In the genomic region with DNA sequence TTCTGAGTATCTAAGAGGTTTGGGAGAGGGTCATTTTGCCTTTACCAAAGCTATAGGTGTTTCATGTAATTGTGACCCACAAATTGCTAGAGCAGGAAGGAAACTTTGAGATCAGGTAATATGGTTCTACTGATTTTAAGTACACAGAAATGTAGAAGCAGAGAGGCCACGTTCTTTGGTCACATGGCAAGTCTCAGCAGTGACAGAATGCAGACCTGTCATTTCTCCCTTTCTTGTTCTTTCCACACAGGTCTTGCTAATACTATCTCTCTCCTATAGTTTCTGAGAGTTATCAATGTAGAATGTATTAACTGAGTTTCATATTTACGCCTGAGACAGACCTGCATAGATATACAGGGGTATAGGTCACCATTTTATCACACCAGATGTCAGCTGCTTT, we compare ENCODE assay signal across 17 cellular contexts. TPM values are rescaled to one million over a fixed set of nuclear protein-coding genes. Genes with fewer than 3 reads are reported as not detected.
DNase-seq lines count a peak whose midpoint lies in the region; ATAC-seq and TF ChIP-seq lines count a peak whose summit lies in the region.
"Had no signal": no experiment of that assay in that cellular context is flagged by ENCODE, and none has a peak within 500 bp of the region (broad histone marks: within the 10 kb centered on the region; RNA-seq: fewer than 3 reads in every experiment).

No MANE protein-coding gene starts in this region.

- ATAC-seq in GM18502 (IDR thresholded peaks at IDR 0.05; ENCODE audit: poor library complexity, unreplicated experiment) (no peak), HG03442 (IDR thresholded peaks at IDR 0.05; ENCODE audit: unreplicated experiment) (no peak), omental fat pad (ENCODE audit: low FRiP score) (no peak)

- no peak for TF ChIP-seq POLR2A in uterus (IDR thresholded peaks at IDR 0.05)

- H3K9me3 ChIP-seq in mesenchymal stem cell (ENCODE audit: control insufficient read depth, low read length) = no peaks in the 10 kb centered on the region
- no peaks in the 10 kb centered on the region for H3K9me3 ChIP-seq in uterus

- H3K27me3 Mint-ChIP-seq in HFFc6 (ENCODE audit: insufficient read depth) = no peaks in the 10 kb centered on the region

- H3K14ac ChIP-seq in mesenchymal stem cell (ENCODE audit: low read length in 2 of 2) = no peak overlapping the region

- H2BK120ac ChIP-seq in mesenchymal stem cell (ENCODE audit: low read depth, low read length) = no peak overlapping the region

- H3K4me3 ChIP-seq in brain microvascular endothelial cell (ENCODE audit: low read depth, low read length) = no peak overlapping the region
- H3K4me3 ChIP-seq in mesenchymal stem cell (ENCODE audit: insufficient read depth in 1 of 2, low read depth in 1 of 2, low read length in 2 of 2) = no peak overlapping the region
- no peak overlapping the region for H3K4me3 ChIP-seq in uterus
- H3K4me3 ChIP-seq: GM12878 had no signal

- H3K4ac ChIP-seq in mesenchymal stem cell (ENCODE audit: low read depth in 1 of 2, low read length in 2 of 2) = no peak overlapping the region

- peaks cover 77% of the 10 kb centered on the region for H3K4me1 Mint-ChIP-seq in HFFc6 (ENCODE audit: low read depth)

- H3K36me3 ChIP-seq in brain microvascular endothelial cell (replicated peaks) (no peaks in the 10 kb centered on the region), mesenchymal stem cell (ENCODE audit: control insufficient read depth in 1 of 2, insufficient read depth in 2 of 2, low read depth in 1 of 2, low read length in 2 of 2) (no peaks in the 10 kb centered on the region), uterus (no peaks in the 10 kb centered on the region)

- TF ChIP-seq CTCF in HFFc6 (IDR thresholded peaks at IDR 0.05) (no peak), brain microvascular endothelial cell (IDR thresholded peaks at IDR 0.05; ENCODE audit: low read depth, low read length, missing control alignments) (no peak), uterus (IDR thresholded peaks at IDR 0.05) (no peak), omental fat pad (IDR thresholded peaks at IDR 0.05) (no peak)

- no peak overlapping the region for H4K91ac ChIP-seq in mesenchymal stem cell (ENCODE audit: low read length)

- H3K18ac ChIP-seq in mesenchymal stem cell (ENCODE audit: low read depth in 1 of 2, low read length in 2 of 2) = no peak overlapping the region

- no peak overlapping the region for H3K9ac ChIP-seq in mesenchymal stem cell (ENCODE audit: low read length)

- no peak overlapping the region for H4K8ac ChIP-seq in mesenchymal stem cell (ENCODE audit: low read length)

- no peak overlapping the region for H2BK15ac ChIP-seq in mesenchymal stem cell (ENCODE audit: low read depth, poor library complexity, severe bottlenecking)

- H2AK5ac ChIP-seq in mesenchymal stem cell (ENCODE audit: low read length, severe bottlenecking) = no peak overlapping the region

- H3K27ac Mint-ChIP-seq in HFFc6 = peak overlapping the region; percentile 89
- H3K27ac Mint-ChIP-seq: activated CD4-positive, alpha-beta memory T cell treated with anti-CD3 and anti-CD28 coated beads for 36 hours; activated T-helper 17 cell treated with anti-CD3 and anti-CD28 coated beads, Interleukin-2, amount 50 U/mL, for 72 hours had no signal

- H3K4me3 Mint-ChIP-seq in HFFc6 = peak overlapping the region; percentile 36
- H3K4me3 Mint-ChIP-seq: activated CD4-positive, alpha-beta memory T cell treated with anti-CD3 and anti-CD28 coated beads for 36 hours; activated T-helper 17 cell treated with anti-CD3 and anti-CD28 coated beads, Interleukin-2, amount 50 U/mL, for 72 hours had no signal

- H3K27me3 ChIP-seq in brain microvascular endothelial cell (replicated peaks) = no peaks in the 10 kb centered on the region
- H3K27me3 ChIP-seq in mesenchymal stem cell (ENCODE audit: control insufficient read depth in 1 of 2, insufficient read depth in 1 of 2, low read length in 2 of 2) = no peaks in the 10 kb centered on the region
- H3K27me3 ChIP-seq in uterus = no peaks in the 10 kb centered on the region

- intact Hi-C loops in uterus (cut with DNase I; ENCODE audit: low total_unique reads) = no loop called here

- no peaks in the 10 kb centered on the region for H3K79me1 ChIP-seq in mesenchymal stem cell (replicated peaks; ENCODE audit: low read length, poor library complexity, severe bottlenecking)

- no peak overlapping the region for H2AFZ ChIP-seq in mesenchymal stem cell (ENCODE audit: low read depth, low read length)

- WGBS in mesenchymal stem cell = 86% methylated on average over 2 of the region's 2 CpGs

- H3K4me1 ChIP-seq in mesenchymal stem cell (ENCODE audit: control insufficient read depth, insufficient read depth, low read depth, low read length) (peaks cover 4% of the 10 kb centered on the region), uterus (no peaks in the 10 kb centered on the region)

- no peak overlapping the region for H2BK5ac ChIP-seq in mesenchymal stem cell (ENCODE audit: low read depth, low read length, poor library complexity, severe bottlenecking)

- H2BK12ac ChIP-seq in mesenchymal stem cell (ENCODE audit: low read length in 2 of 2) = no peak overlapping the region

- in situ Hi-C loops in brain microvascular endothelial cell (cut with HindIII; ENCODE audit: low pct_ligation_motif_present, low sequenced_read_pairs) = no loop called here

- H3K27ac ChIP-seq in brain microvascular endothelial cell (peak overlapping the region; percentile 33), mesenchymal stem cell (ENCODE audit: low read length, poor library complexity, severe bottlenecking) (peak overlapping the region; percentile 9), uterus (peak overlapping the region; percentile 72 to 74)
- H3K27ac ChIP-seq: C4-2B had no signal

- H3K4me2 ChIP-seq in mesenchymal stem cell (ENCODE audit: low read length, poor library complexity, severe bottlenecking) = no peak overlapping the region

- H3K36me3 Mint-ChIP-seq in HFFc6 (ENCODE audit: low read depth) = no peaks in the 10 kb centered on the region; the same call in 1 of the 2 replicates
- H3K36me3 Mint-ChIP-seq: activated CD4-positive, alpha-beta memory T cell treated with anti-CD3 and anti-CD28 coated beads for 36 hours had no signal

- DNase-seq in HFFc6 = no peak
- no peak for DNase-seq in brain microvascular endothelial cell
- DNase-seq in mesenchymal stem cell = no peak
- DNase-seq in uterus = no peak
- DNase-seq in omental fat pad (ENCODE audit: low spot score) = no peak
- DNase-seq: activated CD4-positive, alpha-beta memory T cell treated with anti-CD3 and anti-CD28 coated beads for 36 hours; NCI-H1694 treated with DMSO at 0.1 percent for 48 hours; T-helper 9 cell had no signal

- no peaks in the 10 kb centered on the region for H3K9me3 Mint-ChIP-seq in HFFc6
- H3K9me3 Mint-ChIP-seq: activated CD4-positive, alpha-beta memory T cell treated with anti-CD3 and anti-CD28 coated beads for 36 hours had no signal

- H3K23ac ChIP-seq in mesenchymal stem cell (ENCODE audit: low read length in 2 of 2) = no peak overlapping the region

RNA-seq across cellular contexts. Expression of a gene that starts 10.9 kb away (rescaled TPM):
- total RNA-seq in HFFc6 (2021; fragmentation: NEBNext Ultra II Directional; extraction: Animal tissue kit (Norgen Biotek cat#: 25700)) = not detected
- not detected for polyA plus RNA-seq in mesenchymal stem cell (2013, experiment 1 of 2)
- not detected for polyA plus RNA-seq in mesenchymal stem cell (2013, experiment 2 of 2)
- total RNA-seq in uterus = not detected
- not detected for total RNA-seq in omental fat pad
- total RNA-seq: activated CD4-positive, alpha-beta memory T cell treated with anti-CD3 and anti-CD28 coated beads for 36 hours; activated T-helper 17 cell treated with anti-CD3 and anti-CD28 coated beads, Interleukin-2, amount 50 U/mL, for 72 hours; dermis microvascular lymphatic vessel endothelial cell; GM12878; LHCN-M2; mesenteric fat pad; ureter had no signal
- polyA plus RNA-seq: GM12878 had no signal

RNA-seq across cellular contexts. Expression of a gene that starts 47.1 kb away (rescaled TPM):
- total RNA-seq in HFFc6 (2021; fragmentation: NEBNext Ultra II Directional; extraction: Animal tissue kit (Norgen Biotek cat#: 25700)) = 10 to 100 TPM in 5 of 6 experiments, 1 to 10 TPM in 1; 6.5 to 20.0 (median 18.0) TPM
- 14.9 TPM for polyA plus RNA-seq in mesenchymal stem cell (2013, experiment 1 of 2)
- 16.4 TPM for polyA plus RNA-seq in mesenchymal stem cell (2013, experiment 2 of 2)
- total RNA-seq in uterus = 100 to 1,000 TPM in 1 of 4 donors, 10 to 100 TPM in 1, 1 to 10 TPM in 2; 3.5 to 145 (median 10.1) TPM
- total RNA-seq in omental fat pad = 10 to 100 TPM in 2 of 4 donors, 1 to 10 TPM in 2; 2.0 to 11.6 (median 8.2) TPM

Comparison
In these comparisons a context has a peak if more than half of its experiments do, and no peak if none do; other contexts are left out.
1. H3K27ac ChIP-seq: peak in every context shown above with its lines; median percentile 73 in uterus; 33 in brain microvascular endothelial cell; 9 in mesenchymal stem cell.